Comparison of ENCODE assay signal across 25 cellular contexts in the genomic region with DNA sequence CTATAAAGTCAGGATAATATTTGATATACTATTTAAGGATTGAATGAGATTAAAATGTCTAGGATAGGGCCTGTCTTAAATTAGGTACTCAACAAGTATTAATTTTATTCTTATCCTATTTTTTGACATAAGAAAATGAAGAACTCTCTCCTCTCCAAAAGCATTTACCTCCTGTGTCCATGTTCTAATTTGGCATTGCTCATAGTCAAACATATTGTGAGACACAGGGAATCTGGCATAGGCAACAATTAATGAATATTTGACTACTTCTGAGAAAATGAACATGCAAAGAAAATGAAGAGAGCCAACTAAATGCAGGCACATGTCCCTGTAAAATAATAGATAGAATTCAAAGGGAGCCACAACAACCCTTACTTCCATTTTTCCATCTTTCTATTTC.
"Had no signal": no experiment of that assay in that cellular context is flagged by ENCODE, and none has a peak within 500 bp of the region (broad histone marks: within the 10 kb centered on the region; RNA-seq: fewer than 3 reads in every experiment).

No MANE protein-coding gene starts in this region.

- H3K27me3 ChIP-seq: ascending aorta, brain microvascular endothelial cell, colonic mucosa, esophagus squamous epithelium had no signal

- H3K4me1 ChIP-seq: ascending aorta, colonic mucosa, esophagus squamous epithelium had no signal

- H3K9me3 ChIP-seq: ascending aorta, colonic mucosa, esophagus squamous epithelium had no signal

- H3K27ac ChIP-seq: ascending aorta, brain microvascular endothelial cell, colonic mucosa, epithelial cell of prostate, esophagus squamous epithelium had no signal

- H3K4me1 Mint-ChIP-seq: activated CD4-positive, alpha-beta T cell treated with anti-CD3 and anti-CD28 coated beads for 36 hours; activated CD4-positive, alpha-beta T cell treated with anti-CD3 and anti-CD28 coated beads, Interleukin-2, amount 10 ng/mL, durations not matched to agents 24 days and 14 days; activated naive CD4-positive, alpha-beta T cell treated with anti-CD3 and anti-CD28 coated beads, Interleukin-2, amount 10 ng/mL, durations not matched to agents 7 days and 5 days; activated naive CD8-positive, alpha-beta T cell treated with anti-CD3 and anti-CD28 coated beads, Interleukin-2, amount 10 ng/mL, durations not matched to agents 7 days and 5 days; central memory CD8-positive, alpha-beta T cell had no signal

- H3K27ac Mint-ChIP-seq: activated CD4-positive, alpha-beta memory T cell treated with anti-CD3 and anti-CD28 coated beads for 36 hours; activated CD4-positive, alpha-beta T cell treated with anti-CD3 and anti-CD28 coated beads for 36 hours; activated CD4-positive, alpha-beta T cell treated with anti-CD3 and anti-CD28 coated beads, Interleukin-2, amount 10 ng/mL, durations not matched to agents 24 days and 14 days; activated CD8-positive, alpha-beta T cell treated with anti-CD3 and anti-CD28 coated beads, Interleukin-2, amount 10 ng/mL, durations not matched to agents 7 days and 5 days; activated naive CD4-positive, alpha-beta T cell treated with anti-CD3 and anti-CD28 coated beads, Interleukin-2, amount 10 ng/mL, durations not matched to agents 7 days and 5 days; activated naive CD4-positive, alpha-beta T cell treated with anti-CD3 and anti-CD28 coated beads, Interleukin-2, amount 50 U/mL, for 72 hours; activated naive CD8-positive, alpha-beta T cell treated with anti-CD3 and anti-CD28 coated beads, Interleukin-2, amount 10 ng/mL, durations not matched to agents 7 days and 5 days; activated T-cell treated with anti-CD3 and anti-CD28 coated beads, Interleukin-2, amount 50 U/mL, for 24 hours; activated T-cell treated with anti-CD3 and anti-CD28 coated beads, Interleukin-2, amount 50 U/mL, for 72 hours had no signal

- H3K4me3 Mint-ChIP-seq: activated CD4-positive, alpha-beta memory T cell treated with anti-CD3 and anti-CD28 coated beads for 36 hours; activated CD4-positive, alpha-beta T cell treated with anti-CD3 and anti-CD28 coated beads for 36 hours; activated CD4-positive, alpha-beta T cell treated with anti-CD3 and anti-CD28 coated beads, Interleukin-2, amount 10 ng/mL, durations not matched to agents 24 days and 14 days; activated CD8-positive, alpha-beta T cell treated with anti-CD3 and anti-CD28 coated beads, Interleukin-2, amount 10 ng/mL, durations not matched to agents 7 days and 5 days; activated naive CD4-positive, alpha-beta T cell treated with anti-CD3 and anti-CD28 coated beads, Interleukin-2, amount 10 ng/mL, durations not matched to agents 7 days and 5 days; activated naive CD8-positive, alpha-beta T cell treated with anti-CD3 and anti-CD28 coated beads, Interleukin-2, amount 10 ng/mL, durations not matched to agents 7 days and 5 days; activated T-cell treated with anti-CD3 and anti-CD28 coated beads, Interleukin-2, amount 50 U/mL, for 24 hours; activated T-cell treated with anti-CD3 and anti-CD28 coated beads, Interleukin-2, amount 50 U/mL, for 72 hours; central memory CD8-positive, alpha-beta T cell had no signal

- H3K9me3 Mint-ChIP-seq: activated naive CD8-positive, alpha-beta T cell treated with anti-CD3 and anti-CD28 coated beads, Interleukin-2, amount 10 ng/mL, durations not matched to agents 7 days and 5 days had no signal

- DNase-seq: activated CD4-positive, alpha-beta memory T cell treated with anti-CD3 and anti-CD28 coated beads for 36 hours; activated CD4-positive, alpha-beta T cell treated with anti-CD3 and anti-CD28 coated beads for 36 hours; activated CD4-positive, alpha-beta T cell treated with anti-CD3 and anti-CD28 coated beads, Interleukin-2, amount 10 ng/mL, durations not matched to agents 24 days and 14 days; activated CD4-positive, CD25-positive, alpha-beta regulatory T cell; activated CD4-positive, CD25-positive, alpha-beta regulatory T cell treated with anti-CD3 and anti-CD28 coated beads, Interleukin-2, amount 50 U/mL, for 72 hours; activated CD8-positive, alpha-beta memory T cell treated with anti-CD3 and anti-CD28 coated beads, Interleukin-2, amount 50 U/mL, for 48 hours; activated CD8-positive, alpha-beta T cell treated with anti-CD3 and anti-CD28 coated beads, Interleukin-2, amount 10 ng/mL, durations not matched to agents 7 days and 5 days; activated gamma-delta T cell; activated naive CD4-positive, alpha-beta T cell; activated naive CD4-positive, alpha-beta T cell treated with anti-CD3 and anti-CD28 coated beads, Interleukin-2, amount 10 ng/mL, durations not matched to agents 7 days and 5 days; activated naive CD8-positive, alpha-beta T cell treated with anti-CD3 and anti-CD28 coated beads, Interleukin-2, amount 10 ng/mL, durations not matched to agents 7 days and 5 days; activated T-cell treated with anti-CD3 and anti-CD28 coated beads for 4 hours; activated T-cell treated with anti-CD3 and anti-CD28 coated beads, Interleukin-2, amount 50 U/mL, for 24 hours; activated T-cell treated with anti-CD3 and anti-CD28 coated beads, Interleukin-2, amount 50 U/mL, for 72 hours; brain microvascular endothelial cell; colonic mucosa; effector CD8-positive, alpha-beta T cell; esophagus squamous epithelium; foreskin melanocyte; head of caudate nucleus; T-helper 2 cell had no signal

- H3K27me3 Mint-ChIP-seq: activated CD4-positive, alpha-beta memory T cell treated with anti-CD3 and anti-CD28 coated beads for 36 hours; activated CD4-positive, alpha-beta T cell treated with anti-CD3 and anti-CD28 coated beads, Interleukin-2, amount 10 ng/mL, durations not matched to agents 24 days and 14 days; activated naive CD4-positive, alpha-beta T cell treated with anti-CD3 and anti-CD28 coated beads, Interleukin-2, amount 10 ng/mL, durations not matched to agents 7 days and 5 days; activated T-cell treated with anti-CD3 and anti-CD28 coated beads, Interleukin-2, amount 50 U/mL, for 24 hours; central memory CD8-positive, alpha-beta T cell had no signal

- H3K36me3 Mint-ChIP-seq: activated CD4-positive, alpha-beta memory T cell treated with anti-CD3 and anti-CD28 coated beads for 36 hours; activated naive CD4-positive, alpha-beta T cell treated with anti-CD3 and anti-CD28 coated beads, Interleukin-2, amount 10 ng/mL, durations not matched to agents 7 days and 5 days; activated naive CD8-positive, alpha-beta T cell treated with anti-CD3 and anti-CD28 coated beads, Interleukin-2, amount 10 ng/mL, durations not matched to agents 7 days and 5 days had no signal
